8 cellular contexts compared by ENCODE assay signal in genomic region chr13:67229438-67230242, GRCh38. TPM values are rescaled to one million over a fixed set of nuclear protein-coding genes. Genes with fewer than 3 reads are reported as not detected.
DNase-seq lines count a peak whose midpoint lies in the region; ATAC-seq and TF ChIP-seq lines count a peak whose summit lies in the region.

No MANE protein-coding gene starts in this region.

- CTCF ChIA-PET in BJ (lab: Yijun Ruan, JAX), result interaction anchor here (1.5 to 2.1 kb wide), 2 partner anchors 9 to 1572 kb away, joined by 3 to 8 read pairs; no protein-coding TSS in a partner anchor

- H3K4me1 Mint-ChIP-seq in progenitor cell of endocrine pancreas (ENCODE audit: low read depth), result peaks cover 4% of the 10 kb centered on the region

- no peaks in the 10 kb centered on the region for H3K27me3 ChIP-seq in BJ (ENCODE audit: control insufficient read depth, insufficient read depth, low read length)

- H3K4me3 Mint-ChIP-seq in progenitor cell of endocrine pancreas (ENCODE audit: low read depth), result no peak overlapping the region

- TF ChIP-seq CTCF in BJ (IDR thresholded peaks at IDR 0.05; ENCODE audit: insufficient read depth, low read depth, low read length) (no peak), epithelial cell of esophagus (IDR thresholded peaks at IDR 0.05; ENCODE audit: insufficient read depth, low read depth, low read length, missing control alignments) (no peak), progenitor cell of endocrine pancreas (IDR thresholded peaks at IDR 0.05; ENCODE audit: unreplicated experiment) (no peak)

- H3K27ac Mint-ChIP-seq in progenitor cell of endocrine pancreas, result no peak overlapping the region

- H3K36me3 ChIP-seq in BJ (ENCODE audit: control insufficient read depth, insufficient read depth, low read length), result no peaks in the 10 kb centered on the region

- H3K4me3 ChIP-seq in BJ (ENCODE audit: low read depth, low read length), result peak overlapping the region; percentile 85
- H3K4me3 ChIP-seq in epithelial cell of esophagus (ENCODE audit: low read length), result peak overlapping the region; percentile 85

- peaks cover 12% of the 10 kb centered on the region for H3K27me3 Mint-ChIP-seq in progenitor cell of endocrine pancreas

- POLR2A ChIA-PET in BJ (lab: Charles Lee), result no interaction called here

- no peaks in the 10 kb centered on the region for H3K9me3 Mint-ChIP-seq in progenitor cell of endocrine pancreas (ENCODE audit: low read depth)

- ATAC-seq in GM21360 (IDR thresholded peaks at IDR 0.05; ENCODE audit: unreplicated experiment) (peak; percentile 1), GM18505 (IDR thresholded peaks at IDR 0.05; ENCODE audit: unreplicated experiment) (no peak), HG03135 (IDR thresholded peaks at IDR 0.05; ENCODE audit: unreplicated experiment) (no peak)

- H3K36me3 Mint-ChIP-seq in progenitor cell of endocrine pancreas (ENCODE audit: insufficient read depth), result no peaks in the 10 kb centered on the region

- TF ChIP-seq POLR2A in GM18505 (IDR thresholded peaks at IDR 0.05; ENCODE audit: borderline replicate concordance, extremely low read depth, insufficient read depth, insufficient read length), result no peak

- DNase-seq in BJ (ENCODE audit: low read depth), result no peak
- DNase-seq in NCI-H748 treated with DMSO at 0.1 percent for 48 hours (lab: John Stamatoyannopoulos, UW), result peak; percentile 69
- peak; percentile 41 for DNase-seq in epithelial cell of esophagus (ENCODE audit: low read depth)
- peak; percentile 23 for DNase-seq in occipital lobe (lab: John Stamatoyannopoulos, UW)
- DNase-seq in progenitor cell of endocrine pancreas (ENCODE audit: low spot score, unreplicated experiment), result no peak

RNA-seq across cellular contexts. Expression of gene PCDH9, which starts 0.5 kb away (rescaled TPM):
- 2.3 and 4.1 TPM in 2 replicates for polyA plus RNA-seq in BJ (2011; rRNA removed)
- 9.9 and 12.3 TPM in 2 replicates for polyA minus RNA-seq in BJ (2011; rRNA and poly(A)+ RNA removed)
- 113 TPM for total RNA-seq in occipital lobe
- total RNA-seq in progenitor cell of endocrine pancreas, result 1.7 and 2.3 TPM in 2 replicates

Comparison
In these comparisons a context has a peak if more than half of its experiments do, and no peak if none do; other contexts are left out.
1. DNase-seq: peak in NCI-H748 treated with DMSO at 0.1 percent for 48 hours (single experiment), epithelial cell of esophagus (single experiment) and occipital lobe (single experiment); none in BJ (single experiment) and progenitor cell of endocrine pancreas (single experiment).
2. RNA of gene PCDH9, which starts 0.5 kb away (total RNA-seq): 113 TPM in occipital lobe (single experiment); 1.7 to 2.3 TPM in progenitor cell of endocrine pancreas; every median in the first group is over 10 times any median in the second.